17 cellular contexts compared by ENCODE assay signal in the genomic region with DNA sequence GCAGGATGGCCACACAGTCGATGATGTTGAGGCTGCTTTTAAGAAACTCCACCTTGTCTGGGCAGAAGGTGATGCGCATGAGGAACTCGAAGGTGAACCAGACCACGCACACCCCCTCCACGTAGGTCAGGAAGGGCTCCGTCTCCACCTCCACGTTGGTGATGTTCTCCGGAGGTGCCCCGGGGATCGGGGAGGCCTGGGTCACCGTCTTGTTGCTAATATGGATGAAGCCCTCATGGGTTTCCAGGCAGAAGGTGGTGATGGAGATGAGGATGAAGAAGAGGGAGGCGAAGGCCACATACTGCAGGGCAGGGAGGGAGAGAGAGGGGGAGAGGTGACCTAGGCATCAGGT. TPM values are rescaled to one million over a fixed set of nuclear protein-coding genes. Genes with fewer than 3 reads are reported as not detected.
A peak's percentile ranks its signal among the peaks of the same experiment; 100 is the strongest.
DNase-seq lines count a peak whose midpoint lies in the region; ATAC-seq and TF ChIP-seq lines count a peak whose summit lies in the region.
"Had no signal": no experiment of that assay in that cellular context is flagged by ENCODE, and none has a peak within 500 bp of the region (broad histone marks: within the 10 kb centered on the region; RNA-seq: fewer than 3 reads in every experiment).

No MANE protein-coding gene starts in this region.

- no peak overlapping the region for H3K4me3 Mint-ChIP-seq in central memory CD8-positive, alpha-beta T cell
- H3K4me3 Mint-ChIP-seq: B cell; CD8-positive, alpha-beta T cell had no signal

- H3K4me1 ChIP-seq in osteoblast (ENCODE audit: insufficient read depth, low read length) = no peaks in the 10 kb centered on the region
- H3K4me1 ChIP-seq: HAP-1 had no signal

- H3K4me1 Mint-ChIP-seq in central memory CD8-positive, alpha-beta T cell = peaks cover 17% of the 10 kb centered on the region

- H3K9me3 Mint-ChIP-seq in central memory CD8-positive, alpha-beta T cell = no peaks in the 10 kb centered on the region
- H3K9me3 Mint-ChIP-seq: CD8-positive, alpha-beta T cell had no signal

- H3K27me3 Mint-ChIP-seq in central memory CD8-positive, alpha-beta T cell = peaks cover 81% of the 10 kb centered on the region

- DNase-seq in GM10266 (ENCODE audit: extremely low spot score) = peak; percentile 27
- DNase-seq in GM20000 (ENCODE audit: low spot score) = peak; percentile 16
- no peak for DNase-seq in central memory CD8-positive, alpha-beta T cell (ENCODE audit: low spot score in 2 of 2)
- DNase-seq in osteoblast (ENCODE audit: insufficient read length, low spot score, missing footprints) = peak; percentile 42
- DNase-seq in NCI-H510A treated with DMSO at 0.1 percent for 48 hours (lab: John Stamatoyannopoulos, UW) = no peak
- DNase-seq: Calu3; CD8-positive, alpha-beta T cell; DMS79 treated with DMSO at 0.1 percent for 48 hours; GF-D8 had no signal

- peaks cover 10% of the 10 kb centered on the region for H3K36me3 Mint-ChIP-seq in central memory CD8-positive, alpha-beta T cell (ENCODE audit: insufficient read depth)
- H3K36me3 Mint-ChIP-seq: CD8-positive, alpha-beta T cell had no signal

- no peak overlapping the region for H2AFZ ChIP-seq in osteoblast (ENCODE audit: low read length)

- no peaks in the 10 kb centered on the region for H3K36me3 ChIP-seq in osteoblast (ENCODE audit: insufficient read depth, low read length)
- H3K36me3 ChIP-seq: BLaER1 treated with 17β-estradiol and CSF1 and Interleukin-3, amounts not matched to agents 10 nM and 100 nM; HAP-1 had no signal

- H3K79me2 ChIP-seq in osteoblast (ENCODE audit: insufficient read depth, low read length) = no peaks in the 10 kb centered on the region

- H3K4me2 ChIP-seq in osteoblast (ENCODE audit: insufficient read depth, low read length) = no peak overlapping the region
- H3K4me2 ChIP-seq: BLaER1 treated with 17β-estradiol and CSF1 and Interleukin-3, amounts not matched to agents 10 nM and 100 nM had no signal

- no peaks in the 10 kb centered on the region for H4K20me1 ChIP-seq in osteoblast (ENCODE audit: insufficient read depth, low read length)

- no peak overlapping the region for H3K27ac ChIP-seq in osteoblast (ENCODE audit: low read depth, low read length)
- H3K27ac ChIP-seq: BLaER1 treated with 17β-estradiol and CSF1 and Interleukin-3, amounts not matched to agents 10 nM and 100 nM; HL-60 had no signal

- H3K4me3 ChIP-seq in osteoblast (ENCODE audit: insufficient read depth, low read length) = no peak overlapping the region
- H3K4me3 ChIP-seq: BLaER1 treated with 17β-estradiol and CSF1 and Interleukin-3, amounts not matched to agents 10 nM and 100 nM; GM12878; HAP-1 had no signal

- ATAC-seq in central memory CD8-positive, alpha-beta T cell (replicated peaks; ENCODE audit: extremely low read depth, poor library complexity, severe bottlenecking) = no peak
- no peak for ATAC-seq in HG03571 (IDR thresholded peaks at IDR 0.05; ENCODE audit: unreplicated experiment)
- ATAC-seq: CD8-positive, alpha-beta T cell; GM12878 had no signal

- peaks cover 27% of the 10 kb centered on the region for H3K27me3 ChIP-seq in osteoblast (ENCODE audit: insufficient read depth, low read length)

- H3K27ac Mint-ChIP-seq in central memory CD8-positive, alpha-beta T cell (ENCODE audit: low read depth) = peak overlapping the region; percentile 47
- H3K27ac Mint-ChIP-seq: B cell; CD8-positive, alpha-beta T cell had no signal

- no peaks in the 10 kb centered on the region for H3K9me3 ChIP-seq in osteoblast (ENCODE audit: low read depth, low read length)
- H3K9me3 ChIP-seq: HAP-1 had no signal

- TF ChIP-seq CTCF in GM10266 (IDR thresholded peaks at IDR 0.05; ENCODE audit: control insufficient read depth, insufficient read depth, low read depth, missing control alignments) (no peak), GM20000 (IDR thresholded peaks at IDR 0.05; ENCODE audit: extremely low read depth, missing control alignments) (no peak), osteoblast (IDR thresholded peaks at IDR 0.05; ENCODE audit: extremely low read depth, low read depth, low read length) (no peak)

RNA-seq across cellular contexts. Expression of gene KCNC3, which starts 5.4 kb away (rescaled TPM):
- total RNA-seq in osteoblast = under 0.01 TPM in 1 of 2 replicates, not detected in the other
- total RNA-seq: A172, HT1080 had no signal

RNA-seq across cellular contexts. Expression of gene NAPSA, which starts 41.7 kb away (rescaled TPM):
- under 0.01 and 0.29 TPM in 2 replicates for total RNA-seq in osteoblast
- total RNA-seq: HT1080 had no signal

RNA-seq across cellular contexts. Expression of gene NR1H2, which starts 52.5 kb away (rescaled TPM):
- total RNA-seq in osteoblast = 91.1 and 113 TPM in 2 replicates

Comparison
In these comparisons a context has a peak if more than half of its experiments do, and no peak if none do; other contexts are left out.
1. DNase-seq: peak in GM10266 (single experiment), GM20000 (single experiment) and osteoblast (single experiment); none in central memory CD8-positive, alpha-beta T cell (0 of 2) and NCI-H510A treated with DMSO at 0.1 percent for 48 hours (single experiment).